ENCODE assay signal across 20 cellular contexts in genomic region chr2:11612553-11613215, GRCh38. TPM values are rescaled to one million over a fixed set of nuclear protein-coding genes. Genes with fewer than 3 reads are reported as not detected.
DNase-seq lines count a peak whose midpoint lies in the region; ATAC-seq, FAIRE-seq and TF ChIP-seq lines count a peak whose summit lies in the region.
"Had no signal": no experiment of that assay in that cellular context is flagged by ENCODE, and none has a peak within 500 bp of the region (broad histone marks: within the 10 kb centered on the region; RNA-seq: fewer than 3 reads in every experiment).

No MANE protein-coding gene starts in this region.

- TF ChIP-seq POLR2A in A549 (IDR thresholded peaks at IDR 0.05; ENCODE audit: low read length): no peak

- no peak overlapping the region for H2BK5ac ChIP-seq in neuronal stem cell (ENCODE audit: low read length)

- ATAC-seq in A549: no peak
- ATAC-seq: CD8-positive, alpha-beta T cell; GM12878; HCT116 had no signal

- no peak overlapping the region for H2BK15ac ChIP-seq in neuronal stem cell (ENCODE audit: low read length)

- 81% methylated on average over 17 of the region's 20 CpGs for WGBS in A549 (ENCODE audit: missing lambda C conversion rate)
- no CpG with 5 or more reads among the region's 20 CpGs for WGBS in neuronal stem cell (ENCODE audit: extremely low coverage in 2 of 2, insufficient read length in 2 of 2, insufficient replicate concordance in 1 of 2), 2 donors
- 88% methylated on average over 18 of the region's 20 CpGs for WGBS in SK-N-SH (ENCODE audit: low lambda C conversion rate)

- TF ChIP-seq CTCF in A549 (IDR thresholded peaks at IDR 0.05) (no peak), PC-9 (conservative IDR thresholded peaks at IDR 0.05) (no peak), SK-N-SH (IDR thresholded peaks at IDR 0.05) (no peak)

- no peak overlapping the region for H4K8ac ChIP-seq in neuronal stem cell (ENCODE audit: low read depth, low read length)

- peak overlapping the region; percentile 5; the same call in 2 of the 3 replicates for H3K4me2 ChIP-seq in A549
- peak overlapping the region; percentile 17; the same call in 1 of the 2 replicates for H3K4me2 ChIP-seq in PC-9
- H3K4me2 ChIP-seq in neuronal stem cell (ENCODE audit: insufficient read depth, low read length, poor library complexity, severe bottlenecking): no peak overlapping the region
- H3K4me2 ChIP-seq in SK-N-SH: no peak overlapping the region
- H3K4me2 ChIP-seq: BLaER1 had no signal

- peak overlapping the region; percentile 14 for H3K9ac ChIP-seq in neuronal stem cell (ENCODE audit: low read depth, low read length, poor library complexity)
- H3K9ac ChIP-seq in SK-N-SH: no peak overlapping the region
- H3K9ac ChIP-seq: BLaER1, GM23248 had no signal

- H3K36me3 ChIP-seq in PC-9 (ENCODE audit: low read depth) (no peaks in the 10 kb centered on the region), neuronal stem cell (replicated peaks in 1 of 2; ENCODE audit: control insufficient read depth in 2 of 2, insufficient read depth in 2 of 2, low read length in 2 of 2) (peaks cover 42 to 99% of the 10 kb centered on the region in 2 donors), H7 (replicated peaks; ENCODE audit: control insufficient read depth, insufficient read depth, low read length) (peaks cover 5% of the 10 kb centered on the region), MG63 (no peaks in the 10 kb centered on the region), SK-N-SH (replicated peaks in 1 of 2; ENCODE audit: control insufficient read depth in 1 of 2, insufficient read depth in 2 of 2, low read length in 1 of 2) (peaks cover 0 to 2% of the 10 kb centered on the region in 2 experiments)
- H3K36me3 ChIP-seq: SJSA1 had no signal

- intact Hi-C loops in PC-9 (cut with micrococcal nuclease; ENCODE audit: unreplicated experiment): no loop called here

- H2BK120ac ChIP-seq in neuronal stem cell (ENCODE audit: low read depth, low read length): no peak overlapping the region

- peak overlapping the region; percentile 67 for H3K23ac ChIP-seq in neuronal stem cell (ENCODE audit: low read depth, low read length, poor library complexity)

- H3K18ac ChIP-seq in neuronal stem cell (ENCODE audit: low read length): no peak overlapping the region

- H3K27ac ChIP-seq in A549 (peak overlapping the region; percentile 14 to 73; a peak in 5 of 6 replicates), PC-9 (no peak overlapping the region), caudate nucleus (ENCODE audit: low read depth, low read length) (peak overlapping the region; percentile 36), neuronal stem cell (replicated peaks; ENCODE audit: low read length) (no peak overlapping the region), SK-N-SH (ENCODE audit: low read depth in 2 of 2, low read length in 1 of 2) (no peak overlapping the region)
- H3K27ac ChIP-seq: BLaER1, GM23248, SJSA1 had no signal

- no TSS peak for BruUV-seq in PC-9 (replicated peaks; lab: Mats Ljungman, UMichigan)

- no peaks in the 10 kb centered on the region for H3F3A ChIP-seq in PC-9 (ENCODE audit: insufficient read depth, low read depth)
- H3F3A ChIP-seq in SK-N-SH (replicated peaks; ENCODE audit: insufficient read depth): no peaks in the 10 kb centered on the region

- H2BK12ac ChIP-seq in neuronal stem cell (ENCODE audit: low read length): no peak overlapping the region

- H3K4me1 ChIP-seq in A549 (peaks cover 6% of the 10 kb centered on the region; the same call in 2 of the 3 replicates), PC-9 (replicated peaks; ENCODE audit: insufficient read depth) (0 out of 2 replicates have a peak, but pooled peaks cover 3% of the 10 kb centered on the region), neuronal stem cell (ENCODE audit: control insufficient read depth in 2 of 2, insufficient read depth in 1 of 2, low read depth in 1 of 2, low read length in 2 of 2) (no peaks in the 10 kb centered on the region), SK-N-SH (ENCODE audit: control insufficient read depth in 1 of 2, insufficient read depth in 2 of 2, low read depth in 1 of 2, low read length in 1 of 2) (no peaks in the 10 kb centered on the region)
- H3K4me1 ChIP-seq: BLaER1, SJSA1 had no signal

- no peak overlapping the region for H2AK5ac ChIP-seq in neuronal stem cell (ENCODE audit: low read depth, low read length)

- CTCF ChIA-PET in A549 (lab: Yijun Ruan, JAX): interaction anchor here (0.9 to 1.7 kb wide), 3 partner anchors 29 to 480 kb away, joined by 4 to 8 read pairs (median 5); a partner anchor contains a TSS
- CTCF ChIA-PET in PC-9 (lab: Charles Lee): interaction anchor here (0.6 kb wide), 1 partner anchor 167 kb away, joined by 5 read pairs; no protein-coding TSS in a partner anchor
- CTCF ChIA-PET in SK-N-SH (lab: Yijun Ruan, JAX): interaction anchor here (0.9 to 1.4 kb wide), 3 partner anchors 28 to 80 kb away, joined by 3 to 5 read pairs (median 5); no protein-coding TSS in a partner anchor

- H3K9me3 ChIP-seq in A549: no peaks in the 10 kb centered on the region
- H3K9me3 ChIP-seq in PC-9 (ENCODE audit: insufficient read depth, low read depth): no peaks in the 10 kb centered on the region
- no peaks in the 10 kb centered on the region for H3K9me3 ChIP-seq in neuronal stem cell (replicated peaks in 1 of 2; ENCODE audit: control insufficient read depth in 2 of 2, insufficient read depth in 1 of 2, low read depth in 1 of 2, low read length in 2 of 2)
- H3K9me3 ChIP-seq in MG63: no peaks in the 10 kb centered on the region
- H3K9me3 ChIP-seq in SK-N-SH: no peaks in the 10 kb centered on the region
- H3K9me3 ChIP-seq: BLaER1, SJSA1 had no signal

- POLR2A ChIA-PET in A549 (lab: Yijun Ruan, JAX) (interaction anchor here (0.6 kb wide), 1 partner anchor 431 kb away, joined by 5 read pairs; no protein-coding TSS in a partner anchor), PC-9 (lab: Charles Lee; ENCODE audit: unreplicated experiment) (interaction anchor here (0.6 kb wide), 1 partner anchor 800 kb away, joined by 7 read pairs; the partner anchor contains the start of gene PDIA6), SK-N-SH (lab: Yijun Ruan, JAX) (no interaction called here)

- no peak overlapping the region for H2AFZ ChIP-seq in PC-9
- no peak overlapping the region for H2AFZ ChIP-seq in neuronal stem cell (ENCODE audit: low read length)
- no peak overlapping the region for H2AFZ ChIP-seq in SK-N-SH (ENCODE audit: low read depth)
- H2AFZ ChIP-seq: GM23248 had no signal

- no peak overlapping the region for H4K91ac ChIP-seq in neuronal stem cell (ENCODE audit: low read depth, low read length, poor library complexity)

- H3K14ac ChIP-seq in neuronal stem cell (ENCODE audit: low read length): no peak overlapping the region

- H3K79me2 ChIP-seq in PC-9 (ENCODE audit: low read depth) (no peaks in the 10 kb centered on the region), SK-N-SH (ENCODE audit: insufficient read depth) (no peaks in the 10 kb centered on the region)

- H4K20me1 ChIP-seq in PC-9 (ENCODE audit: insufficient read depth) (no peaks in the 10 kb centered on the region), SK-N-SH (ENCODE audit: insufficient read depth) (no peaks in the 10 kb centered on the region)
- H4K20me1 ChIP-seq: BLaER1 had no signal

- H3K79me1 ChIP-seq in neuronal stem cell (ENCODE audit: low read depth, low read length): peaks cover 2% of the 10 kb centered on the region

- peaks cover 23% of the 10 kb centered on the region; the same call in 1 of the 2 replicates for H3K27me3 ChIP-seq in PC-9 (ENCODE audit: insufficient read depth, low read depth)
- no peaks in the 10 kb centered on the region for H3K27me3 ChIP-seq in neuronal stem cell (ENCODE audit: control insufficient read depth in 3 of 3, insufficient read depth in 3 of 3, low read depth in 1 of 3, low read length in 3 of 3)
- H3K27me3 ChIP-seq in H7 (ENCODE audit: control insufficient read depth, insufficient read depth, low read length): no peaks in the 10 kb centered on the region
- H3K27me3 ChIP-seq in MG63: no peaks in the 10 kb centered on the region
- H3K27me3 ChIP-seq in SK-N-SH (ENCODE audit: insufficient read depth): no peaks in the 10 kb centered on the region
- H3K27me3 ChIP-seq: BLaER1, SJSA1 had no signal

- no peak overlapping the region for H3K4ac ChIP-seq in neuronal stem cell (ENCODE audit: low read length)

- no peak for TF ChIP-seq RAD21 in A549 (conservative IDR thresholded peaks at IDR 0.05 in 1 of 2, IDR thresholded peaks at IDR 0.05 in 1 of 2)
- no peak for TF ChIP-seq RAD21 in SK-N-SH (IDR thresholded peaks at IDR 0.05; ENCODE audit: low read length)

- H3K9me2 ChIP-seq in PC-9 (ENCODE audit: insufficient read depth): no peaks in the 10 kb centered on the region
- no peaks in the 10 kb centered on the region for H3K9me2 ChIP-seq in SK-N-SH

- TF ChIP-seq EP300 in A549 (IDR thresholded peaks at IDR 0.05) (no peak), SK-N-SH (IDR thresholded peaks at IDR 0.05; ENCODE audit: borderline replicate concordance in 1 of 2, low read depth in 1 of 2, low read length in 1 of 2) (no peak)

- DNase-seq in A549 (ENCODE audit: low read depth in 1 of 2, low spot score in 1 of 2): no peak
- no peak for DNase-seq in PC-9
- DNase-seq in caudate nucleus (lab: John Stamatoyannopoulos, UW): no peak
- DNase-seq in neuronal stem cell (ENCODE audit: low spot score): no peak
- DNase-seq in H7: no peak
- DNase-seq in MG63: no peak
- DNase-seq in SIG-M5 (lab: John Stamatoyannopoulos, UW): no peak
- no peak for DNase-seq in SK-N-SH
- DNase-seq: Calu3; CD8-positive, alpha-beta T cell; NCI-H1694 treated with DMSO at 0.1 percent for 48 hours; NCI-H2227 treated with DMSO at 0.1 percent for 48 hours; NCI-H524 had no signal

- FAIRE-seq in A549 (lab: Jason Lieb, UNC): no peak
- FAIRE-seq: A204.1, GM12878, GM19239 had no signal

- H3K4me3 ChIP-seq in A549 (no peak overlapping the region), PC-9 (no peak overlapping the region), neuronal stem cell (ENCODE audit: low read length in 2 of 2) (no peak overlapping the region), H7 (ENCODE audit: insufficient read depth, low read depth, low read length) (no peak overlapping the region), MG63 (no peak overlapping the region), SK-N-SH (ENCODE audit: low read depth in 2 of 2, low read length in 1 of 2) (no peak overlapping the region)
- H3K4me3 ChIP-seq: BLaER1, GM12878, GM23248, SJSA1 had no signal

TF ChIP-seq in SK-N-SH, 30 proteins besides CTCF, POLR2A, EP300 and RAD21 (continues in another document):
- no peak for TF ChIP-seq MXI1 (IDR thresholded peaks at IDR 0.05; ENCODE audit: low read depth, low read length)

RNA-seq across cellular contexts. Expression of gene NTSR2, which starts 57.3 kb away (rescaled TPM):
- polyA plus RNA-seq in A549 (2011; rRNA removed): not detected in 2 replicates
- not detected in 2 replicates for polyA plus RNA-seq in A549 (2012; cell fraction: cytosol; rRNA removed)
- not detected in 2 replicates for polyA plus RNA-seq in A549 (2012; cell fraction: nucleus; rRNA removed)
- not detected in 3 replicates for polyA plus RNA-seq in A549 (2017; fragmentation: RNase III; extraction: RNeasy Plus Mini Kit Qiagen cat#74134 plus additional on column Dnase treatment)
- polyA minus RNA-seq in A549 (2011; rRNA and poly(A)+ RNA removed): not detected in 2 replicates
- not detected in 2 replicates for total RNA-seq in PC-9 (2021)
- not detected for polyA plus RNA-seq in neuronal stem cell (2013, experiment 1 of 2)
- polyA plus RNA-seq in neuronal stem cell (2013, experiment 2 of 2): not detected
- total RNA-seq in H7 (2014; rRNA removed; shearing (Covaris generic)): not detected in 2 replicates
- not detected in 2 replicates for total RNA-seq in MG63 (2014; rRNA removed; shearing (Covaris generic); ENCODE audit: low replicate concordance)
- not detected in 2 replicates for polyA plus RNA-seq in SK-N-SH (2012; rRNA removed)
- not detected in 2 replicates for polyA plus RNA-seq in SK-N-SH (2012; cell fraction: cytosol; rRNA removed)
- polyA plus RNA-seq in SK-N-SH (2012; cell fraction: nucleus; rRNA removed): not detected in 2 replicates
- total RNA-seq: Calu3; CD8-positive, alpha-beta T cell; GM12878; GM23248; SJSA1 had no signal
- polyA plus RNA-seq: GM12878, GM23248 had no signal

Comparison
In these comparisons a context has a peak if more than half of its experiments do, and no peak if none do; other contexts are left out.
1. H3K27ac ChIP-seq: peak in A549 (2 of 2) and caudate nucleus (single experiment); none in PC-9 (single experiment), neuronal stem cell (single experiment) and SK-N-SH (0 of 2).
2. H3K4me2 ChIP-seq: peak in A549 (single experiment) and PC-9 (single experiment); none in neuronal stem cell (single experiment) and SK-N-SH (single experiment).